1 cellular context compared by ENCODE assay signal in genomic region chr12:76348079-76348901, GRCh38.
TF ChIP-seq lines count a peak whose summit lies in the region.

BBS10 (minus strand) TSS chr12:76348415; CDS start chr12:76348358, 57 bp downstream.

TF ChIP-seq in HepG2, 621 proteins besides CTCF, POLR2A, EP300 and RAD21 (continued from another document and continues in another):
- peak; percentile 60; the same call in 1 of the 2 replicates for TF ChIP-seq NRL (CRISPR knock-in tag; IDR thresholded peaks at IDR 0.05; ENCODE audit: borderline replicate concordance)
- TF ChIP-seq, protein P1, sequence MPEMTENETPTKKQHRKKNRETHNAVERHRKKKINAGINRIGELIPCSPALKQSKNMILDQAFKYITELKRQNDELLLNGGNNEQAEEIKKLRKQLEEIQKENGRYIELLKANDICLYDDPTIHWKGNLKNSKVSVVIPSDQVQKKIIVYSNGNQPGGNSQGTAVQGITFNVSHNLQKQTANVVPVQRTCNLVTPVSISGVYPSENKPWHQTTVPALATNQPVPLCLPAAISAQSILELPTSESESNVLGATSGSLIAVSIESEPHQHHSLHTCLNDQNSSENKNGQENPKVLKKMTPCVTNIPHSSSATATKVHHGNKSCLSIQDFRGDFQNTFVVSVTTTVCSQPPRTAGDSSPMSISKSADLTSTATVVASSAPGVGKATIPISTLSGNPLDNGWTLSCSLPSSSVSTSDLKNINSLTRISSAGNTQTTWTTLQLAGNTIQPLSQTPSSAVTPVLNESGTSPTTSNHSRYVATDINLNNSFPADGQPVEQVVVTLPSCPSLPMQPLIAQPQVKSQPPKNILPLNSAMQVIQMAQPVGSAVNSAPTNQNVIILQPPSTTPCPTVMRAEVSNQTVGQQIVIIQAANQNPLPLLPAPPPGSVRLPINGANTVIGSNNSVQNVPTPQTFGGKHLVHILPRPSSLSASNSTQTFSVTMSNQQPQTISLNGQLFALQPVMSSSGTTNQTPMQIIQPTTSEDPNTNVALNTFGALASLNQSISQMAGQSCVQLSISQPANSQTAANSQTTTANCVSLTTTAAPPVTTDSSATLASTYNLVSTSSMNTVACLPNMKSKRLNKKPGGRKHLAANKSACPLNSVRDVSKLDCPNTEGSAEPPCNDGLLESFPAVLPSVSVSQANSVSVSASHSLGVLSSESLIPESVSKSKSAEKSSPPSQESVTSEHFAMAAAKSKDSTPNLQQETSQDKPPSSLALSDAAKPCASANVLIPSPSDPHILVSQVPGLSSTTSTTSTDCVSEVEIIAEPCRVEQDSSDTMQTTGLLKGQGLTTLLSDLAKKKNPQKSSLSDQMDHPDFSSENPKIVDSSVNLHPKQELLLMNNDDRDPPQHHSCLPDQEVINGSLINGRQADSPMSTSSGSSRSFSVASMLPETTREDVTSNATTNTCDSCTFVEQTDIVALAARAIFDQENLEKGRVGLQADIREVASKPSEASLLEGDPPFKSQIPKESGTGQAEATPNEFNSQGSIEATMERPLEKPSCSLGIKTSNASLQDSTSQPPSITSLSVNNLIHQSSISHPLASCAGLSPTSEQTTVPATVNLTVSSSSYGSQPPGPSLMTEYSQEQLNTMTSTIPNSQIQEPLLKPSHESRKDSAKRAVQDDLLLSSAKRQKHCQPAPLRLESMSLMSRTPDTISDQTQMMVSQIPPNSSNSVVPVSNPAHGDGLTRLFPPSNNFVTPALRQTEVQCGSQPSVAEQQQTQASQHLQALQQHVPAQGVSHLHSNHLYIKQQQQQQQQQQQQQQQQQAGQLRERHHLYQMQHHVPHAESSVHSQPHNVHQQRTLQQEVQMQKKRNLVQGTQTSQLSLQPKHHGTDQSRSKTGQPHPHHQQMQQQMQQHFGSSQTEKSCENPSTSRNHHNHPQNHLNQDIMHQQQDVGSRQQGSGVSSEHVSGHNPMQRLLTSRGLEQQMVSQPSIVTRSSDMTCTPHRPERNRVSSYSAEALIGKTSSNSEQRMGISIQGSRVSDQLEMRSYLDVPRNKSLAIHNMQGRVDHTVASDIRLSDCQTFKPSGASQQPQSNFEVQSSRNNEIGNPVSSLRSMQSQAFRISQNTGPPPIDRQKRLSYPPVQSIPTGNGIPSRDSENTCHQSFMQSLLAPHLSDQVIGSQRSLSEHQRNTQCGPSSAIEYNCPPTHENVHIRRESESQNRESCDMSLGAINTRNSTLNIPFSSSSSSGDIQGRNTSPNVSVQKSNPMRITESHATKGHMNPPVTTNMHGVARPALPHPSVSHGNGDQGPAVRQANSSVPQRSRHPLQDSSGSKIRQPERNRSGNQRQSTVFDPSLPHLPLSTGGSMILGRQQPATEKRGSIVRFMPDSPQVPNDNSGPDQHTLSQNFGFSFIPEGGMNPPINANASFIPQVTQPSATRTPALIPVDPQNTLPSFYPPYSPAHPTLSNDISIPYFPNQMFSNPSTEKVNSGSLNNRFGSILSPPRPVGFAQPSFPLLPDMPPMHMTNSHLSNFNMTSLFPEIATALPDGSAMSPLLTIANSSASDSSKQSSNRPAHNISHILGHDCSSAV (CRISPR knock-in tag; IDR thresholded peaks at IDR 0.05; ENCODE audit: borderline replicate concordance): no peak
- TF ChIP-seq NFIB (CRISPR knock-in tag; IDR thresholded peaks at IDR 0.05; ENCODE audit: borderline replicate concordance): no peak; the same call in 1 of the 2 replicates
- TF ChIP-seq GLI4 (CRISPR knock-in tag; IDR thresholded peaks at IDR 0.05; ENCODE audit: borderline replicate concordance): no peak
- TF ChIP-seq, protein P2, sequence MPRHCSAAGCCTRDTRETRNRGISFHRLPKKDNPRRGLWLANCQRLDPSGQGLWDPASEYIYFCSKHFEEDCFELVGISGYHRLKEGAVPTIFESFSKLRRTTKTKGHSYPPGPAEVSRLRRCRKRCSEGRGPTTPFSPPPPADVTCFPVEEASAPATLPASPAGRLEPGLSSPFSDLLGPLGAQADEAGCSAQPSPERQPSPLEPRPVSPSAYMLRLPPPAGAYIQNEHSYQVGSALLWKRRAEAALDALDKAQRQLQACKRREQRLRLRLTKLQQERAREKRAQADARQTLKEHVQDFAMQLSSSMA (CRISPR knock-in tag; IDR thresholded peaks at IDR 0.05): no peak
- TF ChIP-seq SMARCE1 (IDR thresholded peaks at IDR 0.05; ENCODE audit: borderline replicate concordance): no peak
- TF ChIP-seq ZNF101 (CRISPR knock-in tag; IDR thresholded peaks at IDR 0.05; ENCODE audit: borderline replicate concordance, low read depth): no peak
- TF ChIP-seq, protein P3, sequence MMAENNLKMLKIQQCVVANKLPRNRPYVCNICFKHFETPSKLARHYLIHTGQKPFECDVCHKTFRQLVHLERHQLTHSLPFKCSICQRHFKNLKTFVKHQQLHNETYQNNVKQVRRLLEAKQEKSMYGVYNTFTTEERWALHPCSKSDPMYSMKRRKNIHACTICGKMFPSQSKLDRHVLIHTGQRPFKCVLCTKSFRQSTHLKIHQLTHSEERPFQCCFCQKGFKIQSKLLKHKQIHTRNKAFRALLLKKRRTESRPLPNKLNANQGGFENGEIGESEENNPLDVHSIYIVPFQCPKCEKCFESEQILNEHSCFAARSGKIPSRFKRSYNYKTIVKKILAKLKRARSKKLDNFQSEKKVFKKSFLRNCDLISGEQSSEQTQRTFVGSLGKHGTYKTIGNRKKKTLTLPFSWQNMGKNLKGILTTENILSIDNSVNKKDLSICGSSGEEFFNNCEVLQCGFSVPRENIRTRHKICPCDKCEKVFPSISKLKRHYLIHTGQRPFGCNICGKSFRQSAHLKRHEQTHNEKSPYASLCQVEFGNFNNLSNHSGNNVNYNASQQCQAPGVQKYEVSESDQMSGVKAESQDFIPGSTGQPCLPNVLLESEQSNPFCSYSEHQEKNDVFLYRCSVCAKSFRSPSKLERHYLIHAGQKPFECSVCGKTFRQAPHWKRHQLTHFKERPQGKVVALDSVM (CRISPR knock-in tag; IDR thresholded peaks at IDR 0.05): peak; percentile 87
- TF ChIP-seq ZNF280B (CRISPR knock-in tag; IDR thresholded peaks at IDR 0.05; ENCODE audit: borderline replicate concordance): no peak
- no peak for TF ChIP-seq MLXIP (CRISPR knock-in tag; IDR thresholded peaks at IDR 0.05; ENCODE audit: borderline replicate concordance)
- 0 out of 2 replicates have a peak, but pooled peaks have one; percentile 71 for TF ChIP-seq PAX8 (CRISPR knock-in tag; IDR thresholded peaks at IDR 0.05; ENCODE audit: borderline replicate concordance)
- TF ChIP-seq ZBTB37 (CRISPR knock-in tag; IDR thresholded peaks at IDR 0.05): 0 out of 2 replicates have a peak, but pooled peaks have one; percentile 30
- TF ChIP-seq ZMAT3 (CRISPR knock-in tag; conservative IDR thresholded peaks at IDR 0.05): 0 out of 2 replicates have a peak, but pooled peaks have one; percentile 27
- no peak for TF ChIP-seq MATR3 (CRISPR knock-in tag; IDR thresholded peaks at IDR 0.05)
- no peak for TF ChIP-seq HMG20A (CRISPR knock-in tag; IDR thresholded peaks at IDR 0.05; ENCODE audit: borderline replicate concordance)
- TF ChIP-seq ZNF563 (CRISPR knock-in tag; IDR thresholded peaks at IDR 0.05): peak; percentile 35; the same call in 1 of the 2 replicates
- TF ChIP-seq, protein P4, sequence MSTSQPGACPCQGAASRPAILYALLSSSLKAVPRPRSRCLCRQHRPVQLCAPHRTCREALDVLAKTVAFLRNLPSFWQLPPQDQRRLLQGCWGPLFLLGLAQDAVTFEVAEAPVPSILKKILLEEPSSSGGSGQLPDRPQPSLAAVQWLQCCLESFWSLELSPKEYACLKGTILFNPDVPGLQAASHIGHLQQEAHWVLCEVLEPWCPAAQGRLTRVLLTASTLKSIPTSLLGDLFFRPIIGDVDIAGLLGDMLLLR (CRISPR knock-in tag; IDR thresholded peaks at IDR 0.05): peak; percentile 63; the same call in 1 of the 2 replicates
- 0 out of 2 replicates have a peak, but pooled peaks have one; percentile 15 for TF ChIP-seq ZMYM3 (CRISPR knock-in tag; IDR thresholded peaks at IDR 0.05)
- TF ChIP-seq POLR2AphosphoS5 (IDR thresholded peaks at IDR 0.05; ENCODE audit: low read depth, low read length): peak; percentile 80
- peak; percentile 92 for TF ChIP-seq NFYB (CRISPR knock-in tag; IDR thresholded peaks at IDR 0.05)
- TF ChIP-seq ZNF292 (CRISPR knock-in tag; IDR thresholded peaks at IDR 0.05; ENCODE audit: borderline replicate concordance, low read depth): 0 out of 2 replicates have a peak, but pooled peaks have one; percentile 32
- no peak for TF ChIP-seq ZSCAN21 (CRISPR knock-in tag; IDR thresholded peaks at IDR 0.05; ENCODE audit: borderline replicate concordance)
- TF ChIP-seq MTF2 (CRISPR knock-in tag; IDR thresholded peaks at IDR 0.05; ENCODE audit: borderline replicate concordance): no peak
- TF ChIP-seq KAT8 (CRISPR knock-in tag; IDR thresholded peaks at IDR 0.05): peak; percentile 97
- no peak for TF ChIP-seq ZNF558 (CRISPR knock-in tag; IDR thresholded peaks at IDR 0.05; ENCODE audit: borderline replicate concordance)
- peak; percentile 75; the same call in 1 of the 2 replicates for TF ChIP-seq ZNF749 (CRISPR knock-in tag; IDR thresholded peaks at IDR 0.05; ENCODE audit: borderline replicate concordance)
- TF ChIP-seq ZNF484 (CRISPR knock-in tag; IDR thresholded peaks at IDR 0.05; ENCODE audit: borderline replicate concordance, low read depth): no peak
- TF ChIP-seq CREM (IDR thresholded peaks at IDR 0.05): peak; percentile 62; the same call in 1 of the 2 replicates
- no peak for TF ChIP-seq CREM (CRISPR knock-in tag; IDR thresholded peaks at IDR 0.05)
- TF ChIP-seq TOE1 (CRISPR knock-in tag; IDR thresholded peaks at IDR 0.05): no peak
